ENCODE assay signal across 8 cellular contexts in genomic region chr22:36365020-36365411, GRCh38. TPM values are rescaled to one million over a fixed set of nuclear protein-coding genes. Genes with fewer than 3 reads are reported as not detected.
DNase-seq lines count a peak whose midpoint lies in the region; ATAC-seq and FAIRE-seq lines count a peak whose summit lies in the region.

No MANE protein-coding gene starts in this region.

- H3K27me3 ChIP-seq in duodenal mucosa (ENCODE audit: control insufficient read depth in 1 of 2, insufficient read depth in 2 of 2, low read length in 2 of 2), result no peaks in the 10 kb centered on the region

- peaks cover 86 to 96% of the 10 kb centered on the region in 2 donors for H3K4me1 ChIP-seq in duodenal mucosa (ENCODE audit: control insufficient read depth in 1 of 2, insufficient read depth in 2 of 2, low read length in 2 of 2)

- FAIRE-seq in HTR-8/SVneo (lab: Jason Lieb, UNC), result peak; percentile 16

- H3K9ac ChIP-seq in duodenal mucosa (ENCODE audit: low read depth in 1 of 2, low read length in 2 of 2), result peak overlapping the region; percentile 38 to 51

- H3K27me3 Mint-ChIP-seq in natural killer cell treated with Interleukin-12 subunit alpha and Interleukin-12 subunit beta and Interleukin-15 and Interleukin-18, amount 100 ng/mL, for 72 hours, result no peaks in the 10 kb centered on the region
- H3K27me3 Mint-ChIP-seq in stimulated activated naive CD8-positive, alpha-beta T cell treated with anti-CD3 and anti-CD28 coated beads, Interleukin-15, amount 100 ng/mL, for 72 hours, result no peaks in the 10 kb centered on the region

- no peak overlapping the region for H3K4me3 ChIP-seq in duodenal mucosa (ENCODE audit: low read depth in 1 of 2, low read length in 2 of 2)

- peak overlapping the region; percentile 46 for H3K27ac ChIP-seq in duodenal mucosa (ENCODE audit: low read depth, low read length)

- DNase-seq in COLO668 (lab: John Stamatoyannopoulos, UW; ENCODE audit: unreplicated experiment) (peak; percentile 27), HTR-8/SVneo (ENCODE audit: insufficient read length, low spot score) (peak; percentile 79), NCI-H446 (lab: John Stamatoyannopoulos, UW) (no peak), midbrain (lab: John Stamatoyannopoulos, UW) (no peak)
- DNase-seq in activated CD4-positive, alpha-beta T cell treated with anti-CD3 and anti-CD28 coated beads, Interleukin-2, amount 50 U/mL, for 4 hours, result peak; percentile 89 to 93
- peak; percentile 95 for DNase-seq in natural killer cell treated with Interleukin-12 subunit alpha and Interleukin-12 subunit beta and Interleukin-15 and Interleukin-18, amount 100 ng/mL, for 72 hours (ENCODE audit: low spot score)
- peak; percentile 82 to 91 for DNase-seq in stimulated activated naive CD8-positive, alpha-beta T cell treated with anti-CD3 and anti-CD28 coated beads, Interleukin-15, amount 100 ng/mL, for 72 hours

- H3K9me3 ChIP-seq in duodenal mucosa (ENCODE audit: control insufficient read depth in 1 of 2, low read length in 2 of 2), result no peaks in the 10 kb centered on the region

- peaks cover 8 to 9% of the 10 kb centered on the region in 2 donors for H3K36me3 ChIP-seq in duodenal mucosa (ENCODE audit: control insufficient read depth in 1 of 2, insufficient read depth in 2 of 2, low read length in 2 of 2)

- H3K9me3 Mint-ChIP-seq in natural killer cell treated with Interleukin-12 subunit alpha and Interleukin-12 subunit beta and Interleukin-15 and Interleukin-18, amount 100 ng/mL, for 72 hours, result no peaks in the 10 kb centered on the region
- no peaks in the 10 kb centered on the region for H3K9me3 Mint-ChIP-seq in stimulated activated naive CD8-positive, alpha-beta T cell treated with anti-CD3 and anti-CD28 coated beads, Interleukin-15, amount 100 ng/mL, for 72 hours

- ATAC-seq in natural killer cell treated with Interleukin-12 subunit alpha and Interleukin-12 subunit beta and Interleukin-15 and Interleukin-18, amount 100 ng/mL, for 72 hours, result peak; percentile 98 to 99
- peak; percentile 95 for ATAC-seq in stimulated activated naive CD8-positive, alpha-beta T cell treated with anti-CD3 and anti-CD28 coated beads, Interleukin-15, amount 100 ng/mL, for 72 hours

- H3K4me3 Mint-ChIP-seq in natural killer cell treated with Interleukin-12 subunit alpha and Interleukin-12 subunit beta and Interleukin-15 and Interleukin-18, amount 100 ng/mL, for 72 hours, result peak overlapping the region; percentile 74
- peak overlapping the region; percentile 73 to 84 for H3K4me3 Mint-ChIP-seq in stimulated activated naive CD8-positive, alpha-beta T cell treated with anti-CD3 and anti-CD28 coated beads, Interleukin-15, amount 100 ng/mL, for 72 hours

- H3K27ac Mint-ChIP-seq in natural killer cell treated with Interleukin-12 subunit alpha and Interleukin-12 subunit beta and Interleukin-15 and Interleukin-18, amount 100 ng/mL, for 72 hours, result peak overlapping the region; percentile 81 to 90
- peak overlapping the region; percentile 93 to 95 for H3K27ac Mint-ChIP-seq in stimulated activated naive CD8-positive, alpha-beta T cell treated with anti-CD3 and anti-CD28 coated beads, Interleukin-15, amount 100 ng/mL, for 72 hours

- H3K36me3 Mint-ChIP-seq in natural killer cell treated with Interleukin-12 subunit alpha and Interleukin-12 subunit beta and Interleukin-15 and Interleukin-18, amount 100 ng/mL, for 72 hours, result no peaks in the 10 kb centered on the region

- H3K4me1 Mint-ChIP-seq in natural killer cell treated with Interleukin-12 subunit alpha and Interleukin-12 subunit beta and Interleukin-15 and Interleukin-18, amount 100 ng/mL, for 72 hours (ENCODE audit: low read depth in 2 of 2), result peaks cover 84 to 90% of the 10 kb centered on the region in 2 donors
- peaks cover 100% of the 10 kb centered on the region for H3K4me1 Mint-ChIP-seq in stimulated activated naive CD8-positive, alpha-beta T cell treated with anti-CD3 and anti-CD28 coated beads, Interleukin-15, amount 100 ng/mL, for 72 hours

RNA-seq across cellular contexts. Expression of gene MYH9, which starts 22.8 kb away (rescaled TPM):
- total RNA-seq in natural killer cell treated with Interleukin-12 subunit alpha and Interleukin-12 subunit beta and Interleukin-15 and Interleukin-18, amount 100 ng/mL, for 72 hours, result 100 to 1,000 TPM; 623 to 642 TPM

Comparison
In these comparisons a context has a peak if more than half of its experiments do, and no peak if none do; other contexts are left out.
1. DNase-seq: peak in COLO668 (single experiment), HTR-8/SVneo (single experiment), activated CD4-positive, alpha-beta T cell treated with anti-CD3 and anti-CD28 coated beads, Interleukin-2, amount 50 U/mL, for 4 hours (2 of 2), natural killer cell treated with Interleukin-12 subunit alpha and Interleukin-12 subunit beta and Interleukin-15 and Interleukin-18, amount 100 ng/mL, for 72 hours (single experiment) and stimulated activated naive CD8-positive, alpha-beta T cell treated with anti-CD3 and anti-CD28 coated beads, Interleukin-15, amount 100 ng/mL, for 72 hours (2 of 2); none in NCI-H446 (0 of 2) and midbrain (single experiment).